Comparison of ENCODE assay signal across 16 cellular contexts in genomic region chr3:160618878-160619277, GRCh38. TPM values are rescaled to one million over a fixed set of nuclear protein-coding genes. Genes with fewer than 3 reads are reported as not detected.
"Had no signal": no experiment of that assay in that cellular context is flagged by ENCODE, and none has a peak within 500 bp of the region (broad histone marks: within the 10 kb centered on the region; RNA-seq: fewer than 3 reads in every experiment).

No MANE protein-coding gene starts in this region.

- H3K36me3 ChIP-seq: left ventricle myocardium inferior, pancreas, tibial artery, vagina had no signal

- H3K27me3 ChIP-seq: body of pancreas, foreskin keratinocyte, pancreas, tibial artery, vagina had no signal

- H3K4me1 ChIP-seq: tibial artery had no signal

- H3K4me3 ChIP-seq: body of pancreas, left ventricle myocardium inferior, pancreas, tibial artery, vagina had no signal

- H3K9me3 Mint-ChIP-seq: central memory CD8-positive, alpha-beta T cell; dendritic cell treated with granulocyte-macrophage colony-stimulating factor and Interleukin-4, amounts not matched to agents 40 ng/mL and 50 ng/mL, for 4 days; effector memory CD8-positive, alpha-beta T cell; nephron progenitor cell had no signal

- H3K27ac ChIP-seq: body of pancreas, foreskin keratinocyte, left ventricle myocardium inferior, pancreas, tibial artery, vagina had no signal

- DNase-seq: activated CD4-positive, alpha-beta T cell treated with anti-CD3 and anti-CD28 coated beads, Interleukin-2, amount 50 U/mL, for 4 hours; activated naive CD4-positive, alpha-beta T cell treated with anti-CD3 and anti-CD28 coated beads, Interleukin-2, amount 50 U/mL, for 16 hours; activated T-cell treated with anti-CD3 and anti-CD28 coated beads, Interleukin-2, amount 50 U/mL, for 1 hour; effector memory CD8-positive, alpha-beta T cell; foreskin keratinocyte; left ventricle myocardium inferior; mesenchymal stem cell; nephron progenitor cell; T-helper 2 cell; tibial artery had no signal

- H3K4me1 Mint-ChIP-seq: central memory CD8-positive, alpha-beta T cell had no signal

- H3K9me3 ChIP-seq: body of pancreas, left ventricle myocardium inferior, pancreas, tibial artery, vagina had no signal

- H3K4me3 Mint-ChIP-seq: central memory CD8-positive, alpha-beta T cell; dendritic cell treated with granulocyte-macrophage colony-stimulating factor and Interleukin-4, amounts not matched to agents 40 ng/mL and 50 ng/mL, for 4 days; effector memory CD8-positive, alpha-beta T cell; nephron progenitor cell had no signal

- H3K27ac Mint-ChIP-seq: dendritic cell treated with granulocyte-macrophage colony-stimulating factor and Interleukin-4, amounts not matched to agents 40 ng/mL and 50 ng/mL, for 4 days; effector memory CD8-positive, alpha-beta T cell; nephron progenitor cell had no signal

RNA-seq across cellular contexts. Expression of gene ARL14, which starts 58.1 kb away (rescaled TPM):
- total RNA-seq: left ventricle myocardium inferior, skeletal muscle tissue, vagina had no signal
